Comparison of ENCODE assay signal across 24 cellular contexts in the genomic region with DNA sequence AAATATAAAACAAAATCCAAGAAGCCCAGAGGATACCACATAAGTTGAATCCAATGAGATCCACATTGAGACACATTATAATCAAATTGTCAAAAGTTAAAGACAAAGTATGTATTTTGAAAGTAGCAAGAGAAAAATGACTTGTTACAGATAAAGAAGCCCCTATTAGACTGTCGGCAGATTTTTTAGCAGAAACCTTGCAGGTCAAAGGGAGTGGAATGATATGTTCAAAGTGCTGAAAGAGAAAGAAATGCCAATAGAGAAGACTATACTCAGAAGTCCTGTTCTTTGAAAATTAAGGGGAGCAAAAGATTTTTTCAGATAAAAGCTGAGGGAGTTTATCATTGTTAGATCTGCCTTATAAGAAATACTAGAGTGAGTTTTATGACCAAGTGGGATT.
"Had no signal": no experiment of that assay in that cellular context is flagged by ENCODE, and none has a peak within 500 bp of the region (broad histone marks: within the 10 kb centered on the region; RNA-seq: fewer than 3 reads in every experiment).

No MANE protein-coding gene starts in this region.

- H3K27me3 ChIP-seq: dorsolateral prefrontal cortex, esophagus muscularis mucosa, foreskin keratinocyte, gastroesophageal sphincter, heart left ventricle, hepatocyte, left lung had no signal

- ATAC-seq: foreskin keratinocyte; gastroesophageal sphincter; heart left ventricle; left colon; left lung; left ventricle myocardium superior; lower lobe of right lung; mucosa of descending colon; naive thymus-derived CD8-positive, alpha-beta T cell had no signal

- H3K27me3 Mint-ChIP-seq: naive B cell; naive thymus-derived CD8-positive, alpha-beta T cell had no signal

- H3K4me1 Mint-ChIP-seq: immature natural killer cell; mesothelial cell of epicardium; naive B cell; naive thymus-derived CD8-positive, alpha-beta T cell had no signal

- DNase-seq: dermis blood vessel endothelial cell; dorsolateral prefrontal cortex; effector CD4-positive, alpha-beta T cell; effector memory CD4-positive, alpha-beta T cell; foreskin keratinocyte; heart left ventricle; hypothalamus; immature natural killer cell; islet precursor cell; kidney; kidney glomerular epithelial cell; left colon; left lung; left ventricle myocardium superior; lower lobe of right lung; mesenchymal stem cell; mucosa of descending colon; naive B cell; naive thymus-derived CD8-positive, alpha-beta T cell had no signal

- H3K36me3 Mint-ChIP-seq: immature natural killer cell, mesothelial cell of epicardium, naive B cell had no signal

- H3K9me3 ChIP-seq: lower lobe of right lung had no signal

- H3K27ac ChIP-seq: coronary artery, dorsolateral prefrontal cortex, esophagus muscularis mucosa, foreskin keratinocyte, gastroesophageal sphincter, heart left ventricle, hepatocyte, left lung, lower lobe of right lung had no signal

- H3K4me3 Mint-ChIP-seq: immature natural killer cell; mesothelial cell of epicardium; naive B cell; naive thymus-derived CD8-positive, alpha-beta T cell had no signal

- H3K27ac Mint-ChIP-seq: immature natural killer cell; mesothelial cell of epicardium; naive thymus-derived CD8-positive, alpha-beta T cell had no signal

- H3K36me3 ChIP-seq: esophagus muscularis mucosa, gastroesophageal sphincter, heart left ventricle, left lung, lower lobe of right lung had no signal

- H3K4me1 ChIP-seq: esophagus muscularis mucosa, foreskin keratinocyte, gastroesophageal sphincter, heart left ventricle, left lung, lower lobe of right lung had no signal

- H3K4me3 ChIP-seq: coronary artery, dorsolateral prefrontal cortex, esophagus muscularis mucosa, gastroesophageal sphincter, heart left ventricle, hepatocyte, left lung, lower lobe of right lung, mucosa of descending colon had no signal
